In the genomic region with DNA sequence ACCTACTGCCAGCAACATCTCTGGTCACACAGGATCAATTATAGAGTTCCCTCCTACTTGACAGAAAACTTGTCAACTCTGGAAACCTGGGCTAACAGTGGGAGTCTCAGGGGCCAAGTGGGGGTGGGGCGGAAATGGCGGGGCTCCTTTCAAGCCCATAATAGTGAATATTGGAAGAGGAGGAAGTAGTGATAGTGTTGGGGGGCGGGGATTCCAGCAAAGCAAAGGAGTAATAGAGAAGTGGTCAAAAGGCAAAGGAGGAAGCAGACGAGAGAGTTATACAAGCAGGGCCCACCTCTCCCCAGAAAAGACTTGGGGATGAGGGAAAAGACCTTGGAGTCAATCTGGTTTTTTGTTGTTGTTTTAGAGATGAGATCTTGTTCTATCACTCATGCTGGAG, we compare ENCODE assay signal across 9 cellular contexts. TPM values are rescaled to one million over a fixed set of nuclear protein-coding genes. Genes with fewer than 3 reads are reported as not detected.
A peak's percentile ranks its signal among the peaks of the same experiment; 100 is the strongest.
DNase-seq lines count a peak whose midpoint lies in the region; ATAC-seq and TF ChIP-seq lines count a peak whose summit lies in the region.
"Had no signal": no experiment of that assay in that cellular context is flagged by ENCODE, and none has a peak within 500 bp of the region (broad histone marks: within the 10 kb centered on the region; RNA-seq: fewer than 3 reads in every experiment).

No MANE protein-coding gene starts in this region.

- no peak for ATAC-seq in activated naive CD4-positive, alpha-beta T cell treated with anti-CD3 and anti-CD28 coated beads, Interleukin-2, amount 50 U/mL, for 72 hours
- no peak for ATAC-seq in GM19397 (IDR thresholded peaks at IDR 0.05; ENCODE audit: unreplicated experiment)

- no peak overlapping the region for H3K4me3 Mint-ChIP-seq in mesothelial cell of epicardium

- H3K27ac Mint-ChIP-seq in activated naive CD4-positive, alpha-beta T cell treated with anti-CD3 and anti-CD28 coated beads, Interleukin-2, amount 50 U/mL, for 72 hours, result peak overlapping the region; percentile 85
- no peak overlapping the region for H3K27ac Mint-ChIP-seq in mesothelial cell of epicardium

- no peaks in the 10 kb centered on the region for H3K27me3 Mint-ChIP-seq in mesothelial cell of epicardium (ENCODE audit: low read depth)

- H3K4me3 ChIP-seq in neutrophil (ENCODE audit: low read depth in 1 of 2, low read length in 1 of 2), result peak overlapping the region; percentile 83 to 92

- H3K4me1 ChIP-seq in neutrophil (ENCODE audit: control insufficient read depth in 1 of 2, insufficient read depth in 1 of 2, low read depth in 1 of 2, low read length in 1 of 2), result peaks cover 78 to 84% of the 10 kb centered on the region in 2 experiments

- TF ChIP-seq CTCF in neutrophil (IDR thresholded peaks at IDR 0.05) (no peak), mesothelial cell of epicardium (IDR thresholded peaks at IDR 0.05; ENCODE audit: unreplicated experiment) (no peak)

- peak overlapping the region; percentile 98 for H3K27ac ChIP-seq in neutrophil

- H3K9me3 Mint-ChIP-seq in activated naive CD4-positive, alpha-beta T cell treated with anti-CD3 and anti-CD28 coated beads, Interleukin-2, amount 50 U/mL, for 72 hours, result no peaks in the 10 kb centered on the region
- no peaks in the 10 kb centered on the region for H3K9me3 Mint-ChIP-seq in mesothelial cell of epicardium

- H3K27me3 ChIP-seq in neutrophil, result no peaks in the 10 kb centered on the region

- peak; percentile 69 for DNase-seq in GDM1 (lab: John Stamatoyannopoulos, UW)
- peak; percentile 91 for DNase-seq in MV-4-11 (lab: John Stamatoyannopoulos, UW)
- no peak for DNase-seq in activated naive CD4-positive, alpha-beta T cell treated with anti-CD3 and anti-CD28 coated beads, Interleukin-2, amount 50 U/mL, for 72 hours (ENCODE audit: low spot score in 2 of 2)
- no peak for DNase-seq in mesothelial cell of epicardium (ENCODE audit: low spot score in 2 of 2, unreplicated experiment in 2 of 2)
- no peak for DNase-seq in NCI-H526 treated with DMSO at 0.1 percent for 48 hours (lab: John Stamatoyannopoulos, UW)
- no peak for DNase-seq in kidney glomerular epithelial cell (lab: John Stamatoyannopoulos, UW)
- DNase-seq: NCI-H510A treated with DMSO at 0.1 percent for 48 hours had no signal

- H3K36me3 Mint-ChIP-seq in activated naive CD4-positive, alpha-beta T cell treated with anti-CD3 and anti-CD28 coated beads, Interleukin-2, amount 50 U/mL, for 72 hours, result peaks cover 23 to 35% of the 10 kb centered on the region in 2 donors
- no peaks in the 10 kb centered on the region for H3K36me3 Mint-ChIP-seq in mesothelial cell of epicardium

- H3K36me3 ChIP-seq in neutrophil, result no peaks in the 10 kb centered on the region

- no peaks in the 10 kb centered on the region for H3K9me3 ChIP-seq in neutrophil

- H3K4me1 Mint-ChIP-seq in mesothelial cell of epicardium, result peaks cover 10% of the 10 kb centered on the region

RNA-seq across cellular contexts. Expression of a gene that starts 2.1 kb away (rescaled TPM):
- total RNA-seq in activated naive CD4-positive, alpha-beta T cell treated with anti-CD3 and anti-CD28 coated beads, Interleukin-2, amount 50 U/mL, for 72 hours, result 100 to 1,000 TPM; 107 to 156 TPM
- total RNA-seq in mesothelial cell of epicardium, result 9.3 to 11.3 TPM (median 9.7 TPM) in 3 replicates

RNA-seq across cellular contexts. Expression of a gene that starts 40.1 kb away (rescaled TPM):
- total RNA-seq in activated naive CD4-positive, alpha-beta T cell treated with anti-CD3 and anti-CD28 coated beads, Interleukin-2, amount 50 U/mL, for 72 hours, result 10 to 100 TPM; 48.6 to 55.7 TPM
- 56.6 to 58.3 TPM (median 56.9 TPM) in 3 replicates for total RNA-seq in mesothelial cell of epicardium

RNA-seq across cellular contexts. Expression of a gene that starts 42.7 kb away (rescaled TPM):
- total RNA-seq in activated naive CD4-positive, alpha-beta T cell treated with anti-CD3 and anti-CD28 coated beads, Interleukin-2, amount 50 U/mL, for 72 hours, result 10 to 100 TPM; 23.2 to 25.1 TPM
- 19.5 to 21.7 TPM (median 20.8 TPM) in 3 replicates for total RNA-seq in mesothelial cell of epicardium

Comparison
In these comparisons a context has a peak if more than half of its experiments do, and no peak if none do; other contexts are left out.
1. DNase-seq: peak in GDM1 (single experiment) and MV-4-11 (single experiment); none in activated naive CD4-positive, alpha-beta T cell treated with anti-CD3 and anti-CD28 coated beads, Interleukin-2, amount 50 U/mL, for 72 hours (0 of 2), mesothelial cell of epicardium (0 of 2), NCI-H526 treated with DMSO at 0.1 percent for 48 hours (single experiment) and kidney glomerular epithelial cell (single experiment).